ENCODE assay signal across 2 cellular contexts in the genomic region with DNA sequence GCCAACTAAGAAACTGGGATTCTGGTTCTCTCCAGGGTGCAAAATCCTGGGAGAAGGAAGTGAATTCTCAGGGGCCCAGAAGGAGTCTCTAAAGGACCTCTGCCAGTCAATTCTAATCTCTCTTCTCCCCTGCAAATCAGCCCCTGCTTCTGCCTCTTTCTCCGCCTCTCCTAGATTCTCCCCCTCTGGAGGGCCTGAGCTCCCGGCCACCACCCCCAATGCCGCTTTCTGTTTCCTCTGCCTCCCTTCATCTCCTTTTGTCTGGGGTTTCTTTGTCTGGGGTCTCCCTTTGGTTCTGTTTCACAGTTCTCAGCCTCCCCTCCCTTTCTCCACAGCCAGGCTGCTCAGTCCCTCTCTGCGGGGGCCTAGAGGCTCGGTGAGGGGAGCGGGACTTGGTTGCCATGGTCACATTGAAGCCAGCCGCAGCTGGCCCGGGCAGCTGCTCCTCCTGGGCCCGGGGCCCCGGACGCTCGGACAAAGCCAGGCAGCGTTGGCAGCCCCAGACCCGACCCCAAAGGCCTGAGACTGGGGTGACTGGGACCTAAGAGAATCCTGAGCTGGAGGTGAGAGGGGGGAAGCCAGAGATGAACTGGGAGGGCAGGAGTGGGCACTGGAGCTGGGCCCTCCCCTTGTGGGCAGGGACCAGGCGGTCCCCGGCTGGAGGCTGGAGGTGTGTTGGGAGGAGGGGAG.
A peak's percentile ranks its signal among the peaks of the same experiment; 100 is the strongest.
TF ChIP-seq lines count a peak whose summit lies in the region.

No MANE protein-coding gene starts in this region.

TF ChIP-seq in H1, 55 proteins besides CTCF, POLR2A, EP300 and RAD21 (continues in another document):
- TF ChIP-seq SIN3A (conservative IDR thresholded peaks at IDR 0.05 in 1 of 2, IDR thresholded peaks at IDR 0.05 in 1 of 2; ENCODE audit: low read depth in 1 of 2, low read length in 2 of 2) (peak; percentile 93 to 98; a peak in 3 of 4 replicates), BRCA1 (IDR thresholded peaks at IDR 0.05; ENCODE audit: low read depth, low read length) (no peak), RXRA (IDR thresholded peaks at IDR 0.05; ENCODE audit: insufficient read depth, low read depth, low read length) (no peak), KDM5A (IDR thresholded peaks at IDR 0.05; ENCODE audit: low read length) (no peak), GTF2F1 (IDR thresholded peaks at IDR 0.05; ENCODE audit: borderline replicate concordance, low read depth, low read length) (no peak), TAF1 (IDR thresholded peaks at IDR 0.05; ENCODE audit: low read depth, low read length) (0 out of 2 replicates have a peak, but pooled peaks have one; percentile 45), HDAC2 (IDR thresholded peaks at IDR 0.05; ENCODE audit: borderline replicate concordance in 1 of 2, low read depth in 2 of 2, low read length in 2 of 2) (peak in 1 of 2 experiments; percentile 95; a peak in 1 of 4 replicates), JUND (IDR thresholded peaks at IDR 0.05; ENCODE audit: low read length) (0 out of 2 replicates have a peak, but pooled peaks have one; percentile 16), TBP (IDR thresholded peaks at IDR 0.05; ENCODE audit: low read depth, low read length) (peak; percentile 52; the same call in 1 of the 2 replicates), SP1 (IDR thresholded peaks at IDR 0.05; ENCODE audit: low read depth, low read length) (0 out of 2 replicates have a peak, but pooled peaks have one; percentile 29), SIX5 (IDR thresholded peaks at IDR 0.05; ENCODE audit: low read depth, low read length) (no peak), POLR2AphosphoS5 (IDR thresholded peaks at IDR 0.05; ENCODE audit: low read depth, low read length) (no peak), MAFK (IDR thresholded peaks at IDR 0.05; ENCODE audit: low read depth, low read length) (no peak), EGR1 (IDR thresholded peaks at IDR 0.05; ENCODE audit: borderline replicate concordance, low read depth, low read length) (0 out of 2 replicates have a peak, but pooled peaks have one; percentile 51), YY1 (IDR thresholded peaks at IDR 0.05; ENCODE audit: low read depth, low read length) (no peak), RNF2 (IDR thresholded peaks at IDR 0.05; ENCODE audit: borderline replicate concordance, low read depth, low read length, missing control alignments, poor library complexity, severe bottlenecking) (no peak), FOSL1 (IDR thresholded peaks at IDR 0.05; ENCODE audit: insufficient read depth, low read depth, low read length) (no peak), E2F6 (IDR thresholded peaks at IDR 0.05) (0 out of 2 replicates have a peak, but pooled peaks have one; percentile 13), CTBP2 (IDR thresholded peaks at IDR 0.05; ENCODE audit: borderline replicate concordance, insufficient read depth, insufficient read length, low read length) (no peak), BCL11A (IDR thresholded peaks at IDR 0.05; ENCODE audit: low read depth in 2 of 2, low read length in 2 of 2) (no peak), PHF8 (conservative IDR thresholded peaks at IDR 0.05; ENCODE audit: low read depth, low read length) (peak; percentile 36; the same call in 1 of the 2 replicates), NANOG (IDR thresholded peaks at IDR 0.05; ENCODE audit: insufficient read depth, low read depth, low read length, poor library complexity, severe bottlenecking) (no peak)
- TF ChIP-seq, protein P1, sequence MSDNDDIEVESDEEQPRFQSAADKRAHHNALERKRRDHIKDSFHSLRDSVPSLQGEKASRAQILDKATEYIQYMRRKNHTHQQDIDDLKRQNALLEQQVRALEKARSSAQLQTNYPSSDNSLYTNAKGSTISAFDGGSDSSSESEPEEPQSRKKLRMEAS (IDR thresholded peaks at IDR 0.05) = peak; percentile 42; the same call in 1 of the 2 replicates

TF ChIP-seq in neural cell, 6 proteins besides CTCF, POLR2A, EP300 and RAD21:
- TF ChIP-seq REST (IDR thresholded peaks at IDR 0.05; ENCODE audit: borderline replicate concordance) (peak; percentile 86), POLR2AphosphoS5 (IDR thresholded peaks at IDR 0.05) (peak; percentile 57), TAF1 (IDR thresholded peaks at IDR 0.05; ENCODE audit: low read depth) (peak; percentile 66), SMC3 (conservative IDR thresholded peaks at IDR 0.05; ENCODE audit: poor library complexity) (peak; percentile 28), EZH2 (IDR thresholded peaks at IDR 0.05; ENCODE audit: borderline replicate concordance, insufficient read depth, low read length, poor library complexity, severe bottlenecking) (no peak), MXI1 (conservative IDR thresholded peaks at IDR 0.05; ENCODE audit: poor library complexity, severe bottlenecking) (peak; percentile 47)
